In the genomic region with DNA sequence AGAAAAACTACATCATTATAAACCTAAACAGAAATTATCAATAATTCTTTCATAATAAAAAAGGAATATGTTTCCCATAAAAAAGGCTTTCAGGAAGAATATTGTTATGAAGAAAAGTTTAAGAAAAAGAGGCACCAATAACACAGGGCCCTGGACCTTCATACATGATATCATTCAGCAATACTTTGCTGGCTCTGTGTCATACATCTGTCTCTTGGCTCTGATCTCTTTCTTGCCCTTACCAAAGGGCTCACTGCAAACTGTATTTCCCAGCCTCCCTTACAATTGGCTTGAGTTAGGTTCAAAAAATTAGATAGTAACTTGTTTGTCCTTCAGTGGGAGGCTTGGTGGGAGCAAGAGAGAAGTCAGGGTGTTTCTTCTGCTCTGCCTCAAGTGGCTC, we compare ENCODE assay signal across 7 cellular contexts.
"Had no signal": no experiment of that assay in that cellular context is flagged by ENCODE, and none has a peak within 500 bp of the region (broad histone marks: within the 10 kb centered on the region; RNA-seq: fewer than 3 reads in every experiment).

No MANE protein-coding gene starts in this region.

- H3K4me3 ChIP-seq: GM12878 had no signal

- DNase-seq: GDM1, GF-D8 had no signal

- FAIRE-seq: GM12878, GM12891, GM12892, GM18507, GM19239 had no signal
